In genomic region chr4:113990886-113991285, GRCh38 we compare ENCODE assay signal across 23 cellular contexts. TPM values are rescaled to one million over a fixed set of nuclear protein-coding genes. Genes with fewer than 3 reads are reported as not detected.
"Had no signal": no experiment of that assay in that cellular context is flagged by ENCODE, and none has a peak within 500 bp of the region (broad histone marks: within the 10 kb centered on the region; RNA-seq: fewer than 3 reads in every experiment).

No MANE protein-coding gene starts in this region.

- H3K9me3 ChIP-seq: psoas muscle, sigmoid colon, thoracic aorta, tibial nerve, upper lobe of left lung, uterus had no signal

- H3K4me1 ChIP-seq: psoas muscle, sigmoid colon, tibial nerve, upper lobe of left lung, uterus had no signal

- ATAC-seq: effector memory CD8-positive, alpha-beta T cell; left lobe of liver; naive thymus-derived CD8-positive, alpha-beta T cell; psoas muscle; right cardiac atrium; stimulated activated naive B cell treated with anti-CD40 and anti-IgM and Interleukin-4, amounts not matched to agents 10 μg/mL and 1 μg/mL and 100 μg/mL, for 72 hours had no signal

- H3K4me3 ChIP-seq: coronary artery, psoas muscle, sigmoid colon, thoracic aorta, tibial nerve, upper lobe of left lung, uterus had no signal

- H3K27me3 ChIP-seq: sigmoid colon, tibial nerve, upper lobe of left lung, uterus had no signal

- H3K36me3 ChIP-seq: sigmoid colon, thoracic aorta, tibial nerve, upper lobe of left lung, uterus had no signal

- FAIRE-seq: frontal cortex, kidney had no signal

- DNase-seq: dermis blood vessel endothelial cell; effector memory CD8-positive, alpha-beta T cell; erythroblast; kidney; mammary epithelial cell; mesendoderm; midbrain; naive thymus-derived CD8-positive, alpha-beta T cell; nephron progenitor cell; nucleus accumbens; psoas muscle; right cardiac atrium; sigmoid colon; stimulated activated CD4-positive, alpha-beta T cell treated with anti-CD3 and anti-CD28 coated beads, Interleukin-2, amount 100 ng/mL, for 24 hours; stimulated activated CD4-positive, alpha-beta T cell treated with anti-CD3 and anti-CD28 coated beads, Interleukin-4, amount 100 ng/mL, for 4 hours; stimulated activated naive B cell treated with anti-CD40 and anti-IgM and Interleukin-4, amounts not matched to agents 10 μg/mL and 1 μg/mL and 100 μg/mL, for 72 hours; uterus had no signal

- H3K27ac ChIP-seq: coronary artery, psoas muscle, sigmoid colon, thoracic aorta, tibial nerve, upper lobe of left lung, uterus had no signal

RNA-seq across cellular contexts. Expression of gene ARSJ, which starts 11.4 kb away (rescaled TPM):
- polyA plus RNA-seq: naive thymus-derived CD8-positive, alpha-beta T cell had no signal
